ENCODE assay signal across 1 cellular context in the genomic region with DNA sequence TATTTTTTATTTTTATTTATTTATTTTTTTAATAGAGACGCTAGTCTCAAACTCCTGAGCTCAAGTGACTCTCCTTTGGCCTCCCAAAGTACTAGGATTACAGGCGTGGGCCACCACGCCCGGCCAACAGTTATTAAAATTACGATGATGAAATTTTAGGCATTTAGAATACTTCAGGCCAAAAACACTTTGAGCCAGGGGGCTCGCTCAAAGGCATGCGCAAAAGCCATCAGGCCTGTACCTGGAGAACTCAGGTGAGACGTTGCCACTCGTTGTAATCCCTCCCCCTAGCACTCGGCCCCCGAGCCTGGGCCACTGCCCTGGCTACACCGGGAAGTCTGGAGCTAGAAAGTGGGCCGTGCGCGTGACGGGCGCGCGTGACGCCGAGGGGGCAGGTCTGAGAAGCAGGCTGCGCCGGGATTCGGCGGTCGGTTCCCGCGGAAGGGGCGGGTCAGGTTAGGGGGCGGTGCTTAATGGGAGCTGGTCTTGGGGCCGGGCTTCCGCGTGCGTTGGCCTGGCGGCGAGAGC.
A peak's percentile ranks its signal among the peaks of the same experiment; 100 is the strongest.
TF ChIP-seq lines count a peak whose summit lies in the region.

No MANE protein-coding gene starts in this region.

TF ChIP-seq in K562, 482 proteins besides CTCF, POLR2A, EP300 and RAD21 (continued from another document and continues in another):
- no peak for TF ChIP-seq PBX2 (CRISPR knock-in tag; IDR thresholded peaks at IDR 0.05; ENCODE audit: low read depth)
- no peak for TF ChIP-seq PBX2 (tag; conservative IDR thresholded peaks at IDR 0.05; ENCODE audit: low read depth)
- TF ChIP-seq NCOR1 (IDR thresholded peaks at IDR 0.05): no peak
- TF ChIP-seq TAF15 (IDR thresholded peaks at IDR 0.05; ENCODE audit: low read depth, low read length): no peak
- TF ChIP-seq ZNF184 (CRISPR knock-in tag; IDR thresholded peaks at IDR 0.05): no peak
- 0 out of 2 replicates have a peak, but pooled peaks have one; percentile 38 for TF ChIP-seq ARID1B (IDR thresholded peaks at IDR 0.05)
- no peak; the same call in 1 of the 2 replicates for TF ChIP-seq HCFC1 (IDR thresholded peaks at IDR 0.05; ENCODE audit: low read depth, low read length)
- TF ChIP-seq, protein P1, sequence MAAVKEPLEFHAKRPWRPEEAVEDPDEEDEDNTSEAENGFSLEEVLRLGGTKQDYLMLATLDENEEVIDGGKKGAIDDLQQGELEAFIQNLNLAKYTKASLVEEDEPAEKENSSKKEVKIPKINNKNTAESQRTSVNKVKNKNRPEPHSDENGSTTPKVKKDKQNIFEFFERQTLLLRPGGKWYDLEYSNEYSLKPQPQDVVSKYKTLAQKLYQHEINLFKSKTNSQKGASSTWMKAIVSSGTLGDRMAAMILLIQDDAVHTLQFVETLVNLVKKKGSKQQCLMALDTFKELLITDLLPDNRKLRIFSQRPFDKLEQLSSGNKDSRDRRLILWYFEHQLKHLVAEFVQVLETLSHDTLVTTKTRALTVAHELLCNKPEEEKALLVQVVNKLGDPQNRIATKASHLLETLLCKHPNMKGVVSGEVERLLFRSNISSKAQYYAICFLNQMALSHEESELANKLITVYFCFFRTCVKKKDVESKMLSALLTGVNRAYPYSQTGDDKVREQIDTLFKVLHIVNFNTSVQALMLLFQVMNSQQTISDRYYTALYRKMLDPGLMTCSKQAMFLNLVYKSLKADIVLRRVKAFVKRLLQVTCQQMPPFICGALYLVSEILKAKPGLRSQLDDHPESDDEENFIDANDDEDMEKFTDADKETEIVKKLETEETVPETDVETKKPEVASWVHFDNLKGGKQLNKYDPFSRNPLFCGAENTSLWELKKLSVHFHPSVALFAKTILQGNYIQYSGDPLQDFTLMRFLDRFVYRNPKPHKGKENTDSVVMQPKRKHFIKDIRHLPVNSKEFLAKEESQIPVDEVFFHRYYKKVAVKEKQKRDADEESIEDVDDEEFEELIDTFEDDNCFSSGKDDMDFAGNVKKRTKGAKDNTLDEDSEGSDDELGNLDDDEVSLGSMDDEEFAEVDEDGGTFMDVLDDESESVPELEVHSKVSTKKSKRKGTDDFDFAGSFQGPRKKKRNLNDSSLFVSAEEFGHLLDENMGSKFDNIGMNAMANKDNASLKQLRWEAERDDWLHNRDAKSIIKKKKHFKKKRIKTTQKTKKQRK (IDR thresholded peaks at IDR 0.05; ENCODE audit: borderline replicate concordance, low read depth, low read length): no peak
- no peak for TF ChIP-seq THRAP3 (IDR thresholded peaks at IDR 0.05; ENCODE audit: borderline replicate concordance)
- TF ChIP-seq ZNF408 (CRISPR knock-in tag; IDR thresholded peaks at IDR 0.05; ENCODE audit: low read depth): no peak
- TF ChIP-seq WHSC1 (IDR thresholded peaks at IDR 0.05; ENCODE audit: low read length): no peak
- no peak for TF ChIP-seq NR2C2 (CRISPR knock-in tag; IDR thresholded peaks at IDR 0.05)
- TF ChIP-seq NR2C2 (tag; IDR thresholded peaks at IDR 0.05): peak; percentile 40; the same call in 1 of the 2 replicates
- no peak for TF ChIP-seq CREBBP (IDR thresholded peaks at IDR 0.05; ENCODE audit: low read depth, low read length)
- 0 out of 2 replicates have a peak, but pooled peaks have one; percentile 58 for TF ChIP-seq REST (CRISPR knock-in tag; IDR thresholded peaks at IDR 0.05; ENCODE audit: low read depth)
- no peak for TF ChIP-seq ILK (tag; IDR thresholded peaks at IDR 0.05; ENCODE audit: borderline replicate concordance, low read depth)
- TF ChIP-seq ELK1 (CRISPR knock-in tag; IDR thresholded peaks at IDR 0.05): no peak
- no peak for TF ChIP-seq SREBF2 (CRISPR knock-in tag; IDR thresholded peaks at IDR 0.05)
- TF ChIP-seq CEBPB (tag; IDR thresholded peaks at IDR 0.05): peak; percentile 58; the same call in 1 of the 2 replicates
- TF ChIP-seq, protein P2, sequence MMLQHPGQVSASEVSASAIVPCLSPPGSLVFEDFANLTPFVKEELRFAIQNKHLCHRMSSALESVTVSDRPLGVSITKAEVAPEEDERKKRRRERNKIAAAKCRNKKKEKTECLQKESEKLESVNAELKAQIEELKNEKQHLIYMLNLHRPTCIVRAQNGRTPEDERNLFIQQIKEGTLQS (IDR thresholded peaks at IDR 0.05): peak; percentile 89
- TF ChIP-seq, protein P2 (CRISPR knock-in tag; conservative IDR thresholded peaks at IDR 0.05): 0 out of 2 replicates have a peak, but pooled peaks have one; percentile 51
- TF ChIP-seq COPS2 (conservative IDR thresholded peaks at IDR 0.05): no peak
- TF ChIP-seq ATF1 (CRISPR knock-in tag; IDR thresholded peaks at IDR 0.05): peak; percentile 38; the same call in 1 of the 2 replicates
- TF ChIP-seq ATF1 (tag; IDR thresholded peaks at IDR 0.05): peak; percentile 86
- TF ChIP-seq SMAD1 (IDR thresholded peaks at IDR 0.05; ENCODE audit: low read depth, low read length, partially characterized antibody): peak; percentile 20
- no peak for TF ChIP-seq POU5F1 (IDR thresholded peaks at IDR 0.05; ENCODE audit: borderline replicate concordance, low read depth, low read length, partially characterized antibody)
- TF ChIP-seq XRCC3 (IDR thresholded peaks at IDR 0.05): no peak
- TF ChIP-seq ZNF41 (CRISPR knock-in tag; conservative IDR thresholded peaks at IDR 0.05): no peak
- no peak for TF ChIP-seq GATAD2B (IDR thresholded peaks at IDR 0.05; ENCODE audit: borderline replicate concordance)
- TF ChIP-seq CTBP1 (IDR thresholded peaks at IDR 0.05; ENCODE audit: borderline replicate concordance): peak; percentile 32; the same call in 1 of the 2 replicates
- TF ChIP-seq, protein P3, sequence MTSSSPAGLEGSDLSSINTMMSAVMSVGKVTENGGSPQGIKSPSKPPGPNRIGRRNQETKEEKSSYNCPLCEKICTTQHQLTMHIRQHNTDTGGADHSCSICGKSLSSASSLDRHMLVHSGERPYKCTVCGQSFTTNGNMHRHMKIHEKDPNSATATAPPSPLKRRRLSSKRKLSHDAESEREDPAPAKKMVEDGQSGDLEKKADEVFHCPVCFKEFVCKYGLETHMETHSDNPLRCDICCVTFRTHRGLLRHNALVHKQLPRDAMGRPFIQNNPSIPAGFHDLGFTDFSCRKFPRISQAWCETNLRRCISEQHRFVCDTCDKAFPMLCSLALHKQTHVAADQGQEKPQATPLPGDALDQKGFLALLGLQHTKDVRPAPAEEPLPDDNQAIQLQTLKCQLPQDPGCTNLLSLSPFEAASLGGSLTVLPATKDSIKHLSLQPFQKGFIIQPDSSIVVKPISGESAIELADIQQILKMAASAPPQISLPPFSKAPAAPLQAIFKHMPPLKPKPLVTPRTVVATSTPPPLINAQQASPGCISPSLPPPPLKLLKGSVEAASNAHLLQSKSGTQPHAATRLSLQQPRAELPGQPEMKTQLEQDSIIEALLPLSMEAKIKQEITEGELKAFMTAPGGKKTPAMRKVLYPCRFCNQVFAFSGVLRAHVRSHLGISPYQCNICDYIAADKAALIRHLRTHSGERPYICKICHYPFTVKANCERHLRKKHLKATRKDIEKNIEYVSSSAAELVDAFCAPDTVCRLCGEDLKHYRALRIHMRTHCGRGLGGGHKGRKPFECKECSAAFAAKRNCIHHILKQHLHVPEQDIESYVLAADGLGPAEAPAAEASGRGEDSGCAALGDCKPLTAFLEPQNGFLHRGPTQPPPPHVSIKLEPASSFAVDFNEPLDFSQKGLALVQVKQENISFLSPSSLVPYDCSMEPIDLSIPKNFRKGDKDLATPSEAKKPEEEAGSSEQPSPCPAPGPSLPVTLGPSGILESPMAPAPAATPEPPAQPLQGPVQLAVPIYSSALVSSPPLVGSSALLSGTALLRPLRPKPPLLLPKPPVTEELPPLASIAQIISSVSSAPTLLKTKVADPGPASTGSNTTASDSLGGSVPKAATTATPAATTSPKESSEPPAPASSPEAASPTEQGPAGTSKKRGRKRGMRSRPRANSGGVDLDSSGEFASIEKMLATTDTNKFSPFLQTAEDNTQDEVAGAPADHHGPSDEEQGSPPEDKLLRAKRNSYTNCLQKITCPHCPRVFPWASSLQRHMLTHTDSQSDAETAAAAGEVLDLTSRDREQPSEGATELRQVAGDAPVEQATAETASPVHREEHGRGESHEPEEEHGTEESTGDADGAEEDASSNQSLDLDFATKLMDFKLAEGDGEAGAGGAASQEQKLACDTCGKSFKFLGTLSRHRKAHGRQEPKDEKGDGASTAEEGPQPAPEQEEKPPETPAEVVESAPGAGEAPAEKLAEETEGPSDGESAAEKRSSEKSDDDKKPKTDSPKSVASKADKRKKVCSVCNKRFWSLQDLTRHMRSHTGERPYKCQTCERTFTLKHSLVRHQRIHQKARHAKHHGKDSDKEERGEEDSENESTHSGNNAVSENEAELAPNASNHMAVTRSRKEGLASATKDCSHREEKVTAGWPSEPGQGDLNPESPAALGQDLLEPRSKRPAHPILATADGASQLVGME (CRISPR knock-in tag; IDR thresholded peaks at IDR 0.05): no peak
- TF ChIP-seq, protein P4, sequence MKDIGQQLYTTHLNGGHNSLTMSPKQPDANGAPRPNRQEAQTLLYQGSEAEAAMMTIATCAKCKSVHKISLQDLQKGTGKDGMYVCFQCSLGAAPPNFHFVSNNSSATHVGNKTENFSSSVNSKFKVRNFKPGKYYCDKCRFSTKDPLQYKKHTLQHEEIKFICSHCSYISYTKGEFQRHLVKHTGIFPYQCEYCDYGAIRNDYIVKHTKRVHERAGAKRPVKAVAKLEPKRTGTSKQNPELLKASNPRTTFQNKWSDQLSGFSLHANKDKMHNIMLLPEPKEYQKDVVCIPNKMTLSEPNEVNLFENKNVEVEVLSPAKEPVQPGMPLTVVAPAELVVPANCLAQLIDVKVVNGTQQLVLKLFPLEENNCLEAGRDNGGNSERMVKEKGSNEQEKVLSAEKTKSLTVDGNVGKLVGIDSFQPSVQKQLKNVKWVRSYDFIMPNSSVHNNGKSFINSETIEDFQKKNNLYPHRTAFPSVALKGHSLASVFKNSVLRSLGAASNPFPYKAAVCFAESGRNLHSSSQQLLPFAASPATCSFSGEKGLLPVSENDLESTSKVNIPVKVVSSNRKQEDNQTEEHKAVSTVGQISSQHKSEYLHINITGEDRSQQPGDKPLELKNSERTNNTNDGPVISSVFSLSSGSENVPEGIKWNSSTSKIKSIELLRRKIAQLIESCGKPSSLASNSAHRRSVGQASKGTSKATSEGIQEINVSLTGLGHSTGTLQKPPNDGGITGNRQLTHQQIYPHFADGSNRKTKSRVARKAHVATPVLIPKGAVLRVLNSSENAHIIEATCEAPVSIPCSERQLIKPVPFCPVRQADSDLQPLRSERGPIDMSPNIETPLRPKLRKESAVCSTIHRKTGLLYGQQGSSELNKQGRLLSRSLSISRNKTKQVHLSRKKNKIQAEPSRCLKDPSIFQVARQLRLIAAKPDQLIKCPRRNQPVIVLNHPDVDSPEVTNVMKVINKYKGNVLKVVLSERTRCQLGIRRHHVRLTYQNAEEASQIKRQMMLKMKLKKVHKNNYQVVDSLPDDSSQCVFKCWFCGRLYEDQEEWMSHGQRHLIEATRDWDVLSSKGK (CRISPR knock-in tag; IDR thresholded peaks at IDR 0.05): no peak
- peak; percentile 88 for TF ChIP-seq CREM (IDR thresholded peaks at IDR 0.05; ENCODE audit: low read depth)
- TF ChIP-seq POLR3G (IDR thresholded peaks at IDR 0.05; ENCODE audit: extremely low read depth, insufficient read length, insufficient replicate concordance): no peak
- TF ChIP-seq ZKSCAN3 (CRISPR knock-in tag; IDR thresholded peaks at IDR 0.05): no peak
- no peak; the same call in 1 of the 2 replicates for TF ChIP-seq BRD4 (IDR thresholded peaks at IDR 0.05)
